ENCODE assay signal across 28 cellular contexts in genomic region chr2:42653908-42654445, GRCh38.
DNase-seq lines count a peak whose midpoint lies in the region; ATAC-seq lines count a peak whose summit lies in the region.
"Had no signal": no experiment of that assay in that cellular context is flagged by ENCODE, and none has a peak within 500 bp of the region (broad histone marks: within the 10 kb centered on the region; RNA-seq: fewer than 3 reads in every experiment).

No MANE protein-coding gene starts in this region.

- H3K9me3 ChIP-seq in naive thymus-derived CD4-positive, alpha-beta T cell (ENCODE audit: control insufficient read depth in 2 of 3, low read length in 3 of 3) = no peaks in the 10 kb centered on the region
- H3K9me3 ChIP-seq: BE2C, heart left ventricle, SJSA1 had no signal

- intact Hi-C loops in naive thymus-derived CD4-positive, alpha-beta T cell (cut with micrococcal nuclease) = loop anchor here (2.0 to 10.0 kb wide), 5 partner anchors 37 to 571 kb away; partner anchors contain the start of genes MTA3 (in 1 of the 2) and ZFP36L2 (in 1 of the 2)

- peak overlapping the region; percentile 65 for H3K27ac ChIP-seq in naive thymus-derived CD4-positive, alpha-beta T cell (ENCODE audit: low read depth, low read length)
- H3K27ac ChIP-seq: brain microvascular endothelial cell, heart left ventricle, SJSA1 had no signal

- POLR2A ChIA-PET in T-cell (lab: Charles Lee) = interaction anchor here in 1 of 2 donors (0.6 kb wide), 1 partner anchor 15 kb away, joined by 3 read pairs; no protein-coding TSS in a partner anchor
- POLR2A ChIA-PET in naive thymus-derived CD4-positive, alpha-beta T cell (lab: Charles Lee) = interaction anchor here (0.6 to 1.5 kb wide), 3 partner anchors 10 to 163 kb away, joined by 3 to 4 read pairs (median 3); no protein-coding TSS in a partner anchor

- peak overlapping the region; percentile 46 for H3K27ac Mint-ChIP-seq in T-helper 1 cell treated with Interleukin-12 subunit alpha and Interleukin-12 subunit beta and Interleukin-4 antibody, amounts not matched to agents 30 μg/mL and 1 μg/mL, for 36 hours
- H3K27ac Mint-ChIP-seq in T-cell = peak overlapping the region; percentile 77 to 90
- peak overlapping the region; percentile 36 to 97 (median 92) for H3K27ac Mint-ChIP-seq in naive thymus-derived CD4-positive, alpha-beta T cell
- H3K27ac Mint-ChIP-seq: activated T-helper 2 cell treated with anti-CD3 and anti-CD28 coated beads, Interferon-gamma antibody, Interleukin-2, Interleukin-4, amounts not matched to agents 10 μg/mL and 5 μg/mL and 100 μg/mL, durations not matched to agents 14 hours and 24 hours and 36 hours; memory B cell had no signal

- no peak for DNase-seq in T-helper 1 cell
- peak; percentile 15 for DNase-seq in EH (ENCODE audit: low read depth)
- DNase-seq in T-cell = no peak
- no peak for DNase-seq in naive thymus-derived CD4-positive, alpha-beta T cell
- DNase-seq in HT-29 (ENCODE audit: low spot score) = no peak
- no peak for DNase-seq in NCI-H2171 treated with DMSO at 0.1 percent for 48 hours (lab: John Stamatoyannopoulos, UW)
- no peak for DNase-seq in GM03348 (ENCODE audit: low spot score)
- DNase-seq: activated CD4-positive, alpha-beta T cell treated with anti-CD3 and anti-CD28 coated beads for 48 hours; BE2C; brain microvascular endothelial cell; COR-L47; effector CD4-positive, alpha-beta T cell; GF-D8; H7; heart left ventricle; Kasumi-1; left cardiac atrium; NCI-H1048; NCI-H187; NCI-H524 treated with DMSO at 0.1 percent for 48 hours; occipital lobe; small intestine; stimulated activated CD4-positive, alpha-beta T cell treated with anti-CD3 and anti-CD28 coated beads, Interleukin-1b, Interleukin-23, amount 100 ng/mL, for 48 hours; substantia nigra had no signal

- no peaks in the 10 kb centered on the region for H3K27me3 ChIP-seq in naive thymus-derived CD4-positive, alpha-beta T cell (ENCODE audit: control insufficient read depth in 2 of 2, insufficient read depth in 2 of 2, low read length in 2 of 2)
- H3K27me3 ChIP-seq: BE2C, brain microvascular endothelial cell, heart left ventricle, SJSA1 had no signal

- H3K36me3 Mint-ChIP-seq in T-helper 1 cell treated with Interleukin-12 subunit alpha and Interleukin-12 subunit beta and Interleukin-4 antibody, amounts not matched to agents 30 μg/mL and 1 μg/mL, for 36 hours (ENCODE audit: low read depth) = peaks cover 4% of the 10 kb centered on the region
- peaks cover 7% of the 10 kb centered on the region for H3K36me3 Mint-ChIP-seq in T-cell
- H3K36me3 Mint-ChIP-seq in naive thymus-derived CD4-positive, alpha-beta T cell = peaks cover 0 to 15% (median 4%) of the 10 kb centered on the region in 5 donors

- peaks cover 34% of the 10 kb centered on the region for H3K4me1 Mint-ChIP-seq in T-helper 1 cell treated with Interleukin-12 subunit alpha and Interleukin-12 subunit beta and Interleukin-4 antibody, amounts not matched to agents 30 μg/mL and 1 μg/mL, for 36 hours (ENCODE audit: low read depth)
- H3K4me1 Mint-ChIP-seq in T-cell = peaks cover 55 to 65% (median 65%) of the 10 kb centered on the region in 3 donors
- peaks cover 24 to 88% (median 64%) of the 10 kb centered on the region in 7 donors for H3K4me1 Mint-ChIP-seq in naive thymus-derived CD4-positive, alpha-beta T cell

- no peak for ATAC-seq in T-cell (replicated peaks in 1 of 4)
- ATAC-seq in naive thymus-derived CD4-positive, alpha-beta T cell = no peak
- ATAC-seq: heart left ventricle, left cardiac atrium had no signal

- H3K36me3 ChIP-seq in naive thymus-derived CD4-positive, alpha-beta T cell (ENCODE audit: control insufficient read depth in 2 of 3, insufficient read depth in 3 of 3, low read length in 3 of 3) = no peaks in the 10 kb centered on the region
- H3K36me3 ChIP-seq: SJSA1 had no signal

- H3K9me3 Mint-ChIP-seq in T-helper 1 cell treated with Interleukin-12 subunit alpha and Interleukin-12 subunit beta and Interleukin-4 antibody, amounts not matched to agents 30 μg/mL and 1 μg/mL, for 36 hours = no peaks in the 10 kb centered on the region
- no peaks in the 10 kb centered on the region for H3K9me3 Mint-ChIP-seq in T-cell
- no peaks in the 10 kb centered on the region for H3K9me3 Mint-ChIP-seq in naive thymus-derived CD4-positive, alpha-beta T cell
- H3K9me3 Mint-ChIP-seq: activated T-helper 2 cell treated with anti-CD3 and anti-CD28 coated beads, Interferon-gamma antibody, Interleukin-2, Interleukin-4, amounts not matched to agents 10 μg/mL and 5 μg/mL and 100 μg/mL, durations not matched to agents 14 hours and 24 hours and 36 hours; memory B cell had no signal

- CTCF ChIA-PET in T-cell (lab: Charles Lee) = interaction anchor here (0.5 to 1.7 kb wide), 5 partner anchors 9 to 923 kb away, joined by 3 to 10 read pairs (median 5); no protein-coding TSS in a partner anchor
- CTCF ChIA-PET in naive thymus-derived CD4-positive, alpha-beta T cell (lab: Charles Lee) = interaction anchor here (0.5 to 2.6 kb wide), 2 partner anchors 10 to 45 kb away, joined by 4 to 15 read pairs; no protein-coding TSS in a partner anchor

- H3K4me3 Mint-ChIP-seq in T-helper 1 cell treated with Interleukin-12 subunit alpha and Interleukin-12 subunit beta and Interleukin-4 antibody, amounts not matched to agents 30 μg/mL and 1 μg/mL, for 36 hours = no peak overlapping the region
- H3K4me3 Mint-ChIP-seq in T-cell = peak overlapping the region in 1 of 3 donors; percentile 28
- H3K4me3 Mint-ChIP-seq in naive thymus-derived CD4-positive, alpha-beta T cell = peak overlapping the region in 5 of 10 donors; percentile 10 to 86 (median 72)
- H3K4me3 Mint-ChIP-seq: memory B cell had no signal

- H3K27me3 Mint-ChIP-seq in T-helper 1 cell treated with Interleukin-12 subunit alpha and Interleukin-12 subunit beta and Interleukin-4 antibody, amounts not matched to agents 30 μg/mL and 1 μg/mL, for 36 hours (ENCODE audit: low read depth) = no peaks in the 10 kb centered on the region
- H3K27me3 Mint-ChIP-seq in T-cell = no peaks in the 10 kb centered on the region
- no peaks in the 10 kb centered on the region for H3K27me3 Mint-ChIP-seq in naive thymus-derived CD4-positive, alpha-beta T cell
- H3K27me3 Mint-ChIP-seq: memory B cell had no signal

- H3K4me3 ChIP-seq in naive thymus-derived CD4-positive, alpha-beta T cell (ENCODE audit: low read length) = no peak overlapping the region
- H3K4me3 ChIP-seq: heart left ventricle, SJSA1 had no signal

- peaks cover 0 to 62% of the 10 kb centered on the region in 2 donors for H3K4me1 ChIP-seq in naive thymus-derived CD4-positive, alpha-beta T cell (ENCODE audit: control insufficient read depth in 2 of 2, insufficient read depth in 2 of 2, low read length in 2 of 2)
- H3K4me1 ChIP-seq: BE2C, heart left ventricle had no signal
